8 cellular contexts compared by ENCODE assay signal in the genomic region with DNA sequence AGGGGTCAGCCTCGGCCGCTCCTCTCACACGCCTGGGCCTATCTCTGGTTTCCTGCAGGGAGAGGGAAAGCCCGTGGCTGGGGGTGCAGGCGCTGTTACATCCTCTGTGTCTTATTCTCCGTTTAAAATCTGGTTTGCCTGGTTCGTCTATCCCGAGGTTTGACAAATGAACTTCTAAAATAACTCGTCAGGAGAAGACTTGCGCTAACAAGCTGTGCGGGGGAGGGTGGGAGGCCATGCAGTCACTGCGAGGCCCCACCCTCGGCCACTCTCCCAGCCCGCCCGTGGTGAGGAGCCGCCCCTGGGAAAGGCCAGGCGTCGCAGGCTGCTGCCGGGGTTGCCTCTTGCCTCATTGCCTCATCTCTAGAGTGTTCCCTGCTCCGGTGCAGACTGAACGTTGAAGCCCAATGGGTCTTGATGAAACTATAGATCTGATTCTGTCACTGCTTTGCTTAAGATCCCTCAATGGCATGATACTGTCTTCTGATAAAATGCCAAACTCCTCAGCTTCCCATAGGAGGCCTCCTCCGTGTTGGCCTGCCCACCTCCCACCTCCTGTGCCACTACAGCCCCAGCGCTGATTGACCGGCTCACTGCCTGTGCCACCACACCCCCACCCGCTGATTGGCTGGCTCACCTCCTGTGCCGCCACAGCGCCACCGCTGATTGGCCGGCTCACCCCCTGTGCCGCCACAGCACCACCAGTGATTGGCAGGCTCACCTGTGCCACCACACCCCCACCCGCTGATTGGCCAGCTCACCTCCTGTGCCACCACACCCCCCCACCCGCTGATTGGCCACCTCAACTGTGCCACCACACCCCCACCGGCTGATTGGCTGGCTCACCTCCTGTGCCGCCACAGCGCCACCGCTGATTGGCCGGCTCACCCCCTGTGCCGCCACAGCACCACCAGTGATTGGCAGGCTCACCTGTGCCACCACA. TPM values are rescaled to one million over a fixed set of nuclear protein-coding genes. Genes with fewer than 3 reads are reported as not detected.
DNase-seq lines count a peak whose midpoint lies in the region; ATAC-seq, FAIRE-seq and TF ChIP-seq lines count a peak whose summit lies in the region.
"Not testable (repeated sequence)": the region's sequence is repeated elsewhere in the genome, so short reads cannot be mapped to it uniquely, and the experiment has no call there.

No MANE protein-coding gene starts in this region.

- dilution Hi-C loops in keratinocyte (cut with MboI; ENCODE audit: extremely low pct_ligation_motif_present, low sequenced_read_pairs): loop anchor here (25.0 kb wide), 1 partner anchor 197 kb away; a partner anchor contains a TSS

- H4K8ac ChIP-seq in neuronal stem cell (ENCODE audit: low read depth, low read length): not testable (repeated sequence)

- H3K79me2 ChIP-seq in keratinocyte (ENCODE audit: control insufficient read depth, insufficient read depth, low read length): peaks cover 12% of the 10 kb centered on the region

- not testable (repeated sequence) for H3K23ac ChIP-seq in neuronal stem cell (ENCODE audit: low read depth, low read length, poor library complexity)

- TF ChIP-seq CTCF in AG09319 (IDR thresholded peaks at IDR 0.05; ENCODE audit: low read depth, low read length); ascending aorta (IDR thresholded peaks at IDR 0.05); epithelial cell of esophagus (IDR thresholded peaks at IDR 0.05; ENCODE audit: insufficient read depth, low read depth, low read length, missing control alignments); keratinocyte (optimal IDR thresholded peaks at IDR 0.05 in 1 of 3, IDR thresholded peaks at IDR 0.05 in 1 of 3, conservative IDR thresholded peaks at IDR 0.05 in 1 of 3; ENCODE audit: extremely low read depth in 1 of 3, insufficient read depth in 2 of 3, low read length in 3 of 3): not testable (repeated sequence)

- H3K79me1 ChIP-seq in neuronal stem cell (ENCODE audit: low read depth, low read length): not testable (repeated sequence)

- H3K9me3 ChIP-seq in ascending aorta; keratinocyte (ENCODE audit: control insufficient read depth, low read depth, low read length); neuronal stem cell (replicated peaks in 1 of 2; ENCODE audit: control insufficient read depth in 2 of 2, insufficient read depth in 1 of 2, low read depth in 1 of 2, low read length in 2 of 2); thymus (ENCODE audit: control insufficient read depth): not testable (repeated sequence)

- not testable (repeated sequence) for H4K20me1 ChIP-seq in keratinocyte (ENCODE audit: control insufficient read depth, extremely low read depth, insufficient read depth, low read length)

- FAIRE-seq in HTR-8/SVneo (lab: Jason Lieb, UNC) (peak; percentile 90), keratinocyte (lab: Jason Lieb, UNC) (peak; percentile 89)

- not testable (repeated sequence) for H3K14ac ChIP-seq in neuronal stem cell (ENCODE audit: low read length)

- H2BK12ac ChIP-seq in neuronal stem cell (ENCODE audit: low read length): not testable (repeated sequence)

- H3K4me3 ChIP-seq in ascending aorta; neuronal stem cell (ENCODE audit: low read length in 2 of 2); thymus (ENCODE audit: low read length): not testable (repeated sequence)
- H3K4me3 ChIP-seq in epithelial cell of esophagus (ENCODE audit: low read length) (peak overlapping the region; percentile 12), keratinocyte (ENCODE audit: control insufficient read depth in 2 of 3, extremely low read depth in 1 of 3, insufficient read depth in 2 of 3, low read depth in 1 of 3, low read length in 3 of 3) (peak overlapping the region in 2 of 3 experiments; percentile 28 to 65)

- H2AFZ ChIP-seq in keratinocyte (ENCODE audit: control insufficient read depth, low read length); neuronal stem cell (ENCODE audit: low read length): not testable (repeated sequence)

- H2BK15ac ChIP-seq in neuronal stem cell (ENCODE audit: low read length): not testable (repeated sequence)

- not testable (repeated sequence) for H3K4me1 ChIP-seq in ascending aorta; neuronal stem cell (ENCODE audit: control insufficient read depth in 2 of 2, insufficient read depth in 1 of 2, low read depth in 1 of 2, low read length in 2 of 2); thymus (ENCODE audit: control insufficient read depth, insufficient read depth, low read length)
- H3K4me1 ChIP-seq in keratinocyte (ENCODE audit: control insufficient read depth, extremely low read depth, insufficient read depth, low read length): peaks cover 42% of the 10 kb centered on the region

- H3K9me1 ChIP-seq in keratinocyte (ENCODE audit: control insufficient read depth, extremely low read depth, insufficient read depth, low read length): not testable (repeated sequence)

- H2BK120ac ChIP-seq in neuronal stem cell (ENCODE audit: low read depth, low read length): not testable (repeated sequence)

- not testable (repeated sequence) for H3K4ac ChIP-seq in neuronal stem cell (ENCODE audit: low read length)

- not testable (repeated sequence) for H3K18ac ChIP-seq in neuronal stem cell (ENCODE audit: low read length)

- peaks cover 14 to 31% of the 10 kb centered on the region in 2 donors for H3K36me3 ChIP-seq in ascending aorta
- H3K36me3 ChIP-seq in keratinocyte (ENCODE audit: control insufficient read depth in 2 of 2, extremely low read depth in 1 of 2, insufficient read depth in 2 of 2, low read length in 2 of 2): peaks cover 4 to 16% of the 10 kb centered on the region in 2 experiments
- H3K36me3 ChIP-seq in neuronal stem cell (replicated peaks in 1 of 2; ENCODE audit: control insufficient read depth in 2 of 2, insufficient read depth in 2 of 2, low read length in 2 of 2): peaks cover 26 to 75% of the 10 kb centered on the region in 2 donors
- peaks cover 44% of the 10 kb centered on the region for H3K36me3 ChIP-seq in thymus (ENCODE audit: control insufficient read depth, insufficient read depth)

- not testable (repeated sequence) for H4K91ac ChIP-seq in neuronal stem cell (ENCODE audit: low read depth, low read length, poor library complexity)

- peak; percentile 8 for DNase-seq in AG09319 (ENCODE audit: extremely low read depth, low read depth)
- DNase-seq in HTR-8/SVneo (ENCODE audit: insufficient read length, low spot score); ascending aorta (ENCODE audit: low spot score in 2 of 2); neuronal stem cell (ENCODE audit: low spot score): not testable (repeated sequence)
- DNase-seq in epithelial cell of esophagus (ENCODE audit: low read depth): peak; percentile 99
- DNase-seq in Right ventricle myocardium superior: peak; percentile 65
- DNase-seq in keratinocyte (ENCODE audit: low read depth, low spot score): peak; percentile 56

- not testable (repeated sequence) for H3K27me3 ChIP-seq in ascending aorta; keratinocyte (ENCODE audit: control insufficient read depth, extremely low read depth, insufficient read depth, low read length); neuronal stem cell (ENCODE audit: control insufficient read depth in 3 of 3, insufficient read depth in 3 of 3, low read depth in 1 of 3, low read length in 3 of 3); thymus (ENCODE audit: control insufficient read depth, insufficient read depth)

- H3K9ac ChIP-seq in keratinocyte (ENCODE audit: control insufficient read depth, extremely low read depth, insufficient read depth, low read length): peak overlapping the region; percentile 74
- not testable (repeated sequence) for H3K9ac ChIP-seq in neuronal stem cell (ENCODE audit: low read depth, low read length, poor library complexity)

- H3K4me2 ChIP-seq in keratinocyte (ENCODE audit: control insufficient read depth, extremely low read depth, insufficient read depth, low read depth, low read length): peak overlapping the region; percentile 86
- not testable (repeated sequence) for H3K4me2 ChIP-seq in neuronal stem cell (ENCODE audit: insufficient read depth, low read length, poor library complexity, severe bottlenecking)

- H2AK5ac ChIP-seq in neuronal stem cell (ENCODE audit: low read depth, low read length): not testable (repeated sequence)

- WGBS in neuronal stem cell (ENCODE audit: extremely low coverage in 2 of 2, insufficient read length in 2 of 2, insufficient replicate concordance in 1 of 2), 2 donors: no CpG with 5 or more reads among the region's 38 CpGs
- 94% methylated on average over 33 of the region's 38 CpGs for WGBS in thymus

- not testable (repeated sequence) for H2BK5ac ChIP-seq in neuronal stem cell (ENCODE audit: low read length)

- peak; percentile 56 for ATAC-seq in Right ventricle myocardium superior (ENCODE audit: poor library complexity)

- H3K27ac ChIP-seq in ascending aorta (peak overlapping the region; percentile 6 to 40), keratinocyte (ENCODE audit: control insufficient read depth, insufficient read depth, low read length) (peak overlapping the region; percentile 92), neuronal stem cell (replicated peaks; ENCODE audit: low read length) (peak overlapping the region; percentile 22), thymus (ENCODE audit: low read depth) (peak overlapping the region; percentile 48)

- intact Hi-C loops in ascending aorta (cut with DNase I): loop anchor here (5.0 kb wide), 1 partner anchor 207 kb away; a partner anchor contains a TSS
- intact Hi-C loops in Right ventricle myocardium superior (cut with DNase I): loop anchor here (10.0 kb wide), 2 partner anchors 85 to 265 kb away; no protein-coding TSS in a partner anchor

RNA-seq across cellular contexts. Expression of a gene that starts 8.0 kb away (rescaled TPM):
- 17.0 TPM for total RNA-seq in ascending aorta
- 21.0 TPM for total RNA-seq in Right ventricle myocardium superior
- polyA plus RNA-seq in keratinocyte: 10.9 to 15.5 TPM (median 11.5 TPM) in 3 replicates
- polyA plus RNA-seq in keratinocyte (2011; ENCODE audit: low read depth): 8.8 TPM
- polyA plus RNA-seq in keratinocyte (2011; cell fraction: cytosol; rRNA removed): 7.2 and 8.9 TPM in 2 replicates
- 8.3 and 8.8 TPM in 2 replicates for polyA plus RNA-seq in keratinocyte (2011; cell fraction: nucleus; rRNA removed)
- 12.9 and 13.8 TPM in 2 replicates for polyA plus RNA-seq in keratinocyte (2012; ENCODE audit: low replicate concordance)
- 3.3 to 8.7 TPM (median 5.5 TPM) in 3 replicates for polyA minus RNA-seq in keratinocyte
- polyA minus RNA-seq in keratinocyte (2011; cell fraction: cytosol; rRNA and poly(A)+ RNA removed): 6.9 TPM
- 6.1 and 6.4 TPM in 2 replicates for polyA minus RNA-seq in keratinocyte (2011; cell fraction: nucleus; rRNA and poly(A)+ RNA removed)
- 11.1 TPM for polyA plus RNA-seq in neuronal stem cell (2013, experiment 1 of 2)
- polyA plus RNA-seq in neuronal stem cell (2013, experiment 2 of 2): 11.0 TPM
- polyA plus RNA-seq in thymus: 13.2 TPM

RNA-seq across cellular contexts. Expression of a gene that starts 8.1 kb away (rescaled TPM):
- total RNA-seq in ascending aorta (148 TPM), Right ventricle myocardium superior (25.1 TPM)
- polyA plus RNA-seq in keratinocyte (47.1 to 71.9 TPM (median 62.8 TPM) in 3 replicates), thymus (68.4 TPM)
- polyA plus RNA-seq in keratinocyte (2011; ENCODE audit: low read depth): 117 TPM
- polyA plus RNA-seq in keratinocyte (2011; cell fraction: cytosol; rRNA removed): 48.9 and 63.3 TPM in 2 replicates
- 89.0 and 91.2 TPM in 2 replicates for polyA plus RNA-seq in keratinocyte (2011; cell fraction: nucleus; rRNA removed)
- 63.4 and 74.8 TPM in 2 replicates for polyA plus RNA-seq in keratinocyte (2012; ENCODE audit: low replicate concordance)
- 5.8 to 50.7 TPM (median 17.0 TPM) in 3 replicates for polyA minus RNA-seq in keratinocyte
- 15.5 TPM for polyA minus RNA-seq in keratinocyte (2011; cell fraction: cytosol; rRNA and poly(A)+ RNA removed)
- 13.0 and 25.7 TPM in 2 replicates for polyA minus RNA-seq in keratinocyte (2011; cell fraction: nucleus; rRNA and poly(A)+ RNA removed)
- 79.0 TPM for polyA plus RNA-seq in neuronal stem cell (2013, experiment 1 of 2)
- 78.5 TPM for polyA plus RNA-seq in neuronal stem cell (2013, experiment 2 of 2)

RNA-seq across cellular contexts. Expression of a gene that starts 38.1 kb away (rescaled TPM):
- total RNA-seq in ascending aorta (11.2 TPM), Right ventricle myocardium superior (12.2 TPM)
- polyA plus RNA-seq in keratinocyte (29.5 to 34.2 TPM (median 30.2 TPM) in 3 replicates), thymus (13.1 TPM)
- 8.8 TPM for polyA plus RNA-seq in keratinocyte (2011; ENCODE audit: low read depth)
- 18.4 and 23.9 TPM in 2 replicates for polyA plus RNA-seq in keratinocyte (2011; cell fraction: cytosol; rRNA removed)
- 29.3 and 45.9 TPM in 2 replicates for polyA plus RNA-seq in keratinocyte (2011; cell fraction: nucleus; rRNA removed)
- polyA plus RNA-seq in keratinocyte (2012; ENCODE audit: low replicate concordance): 16.2 and 29.7 TPM in 2 replicates
- polyA minus RNA-seq in keratinocyte: 35.9 to 107 TPM (median 40.7 TPM) in 3 replicates
- 26.7 TPM for polyA minus RNA-seq in keratinocyte (2011; cell fraction: cytosol; rRNA and poly(A)+ RNA removed)
- 26.0 and 32.7 TPM in 2 replicates for polyA minus RNA-seq in keratinocyte (2011; cell fraction: nucleus; rRNA and poly(A)+ RNA removed)
- polyA plus RNA-seq in neuronal stem cell (2013, experiment 1 of 2): 23.9 TPM
- 22.5 TPM for polyA plus RNA-seq in neuronal stem cell (2013, experiment 2 of 2)

RNA-seq across cellular contexts. Expression of a gene that starts 57.8 kb away (rescaled TPM):
- total RNA-seq in ascending aorta: 21.9 TPM
- 2.0 TPM for total RNA-seq in Right ventricle myocardium superior
- 34.1 to 44.3 TPM (median 41.1 TPM) in 3 replicates for polyA plus RNA-seq in keratinocyte
- 10.9 TPM for polyA plus RNA-seq in keratinocyte (2011; ENCODE audit: low read depth)
- polyA plus RNA-seq in keratinocyte (2011; cell fraction: cytosol; rRNA removed): 34.1 and 36.9 TPM in 2 replicates
- 39.3 and 44.7 TPM in 2 replicates for polyA plus RNA-seq in keratinocyte (2011; cell fraction: nucleus; rRNA removed)
- 25.2 and 45.1 TPM in 2 replicates for polyA plus RNA-seq in keratinocyte (2012; ENCODE audit: low replicate concordance)
- 47.0 to 93.3 TPM (median 50.5 TPM) in 3 replicates for polyA minus RNA-seq in keratinocyte
- polyA minus RNA-seq in keratinocyte (2011; cell fraction: cytosol; rRNA and poly(A)+ RNA removed): 43.4 TPM
- 20.7 and 34.0 TPM in 2 replicates for polyA minus RNA-seq in keratinocyte (2011; cell fraction: nucleus; rRNA and poly(A)+ RNA removed)
- 25.6 TPM for polyA plus RNA-seq in neuronal stem cell (2013, experiment 1 of 2)
- 25.3 TPM for polyA plus RNA-seq in neuronal stem cell (2013, experiment 2 of 2)
- 7.8 TPM for polyA plus RNA-seq in thymus

Comparison
In these comparisons a context has a peak if more than half of its experiments do, and no peak if none do; other contexts are left out.
1. H3K27ac ChIP-seq: peak in every context shown above with its lines; median percentile 92 in keratinocyte; 48 in thymus; 23 in ascending aorta; 22 in neuronal stem cell.